Comparison of ENCODE assay signal across 8 cellular contexts in the genomic region with DNA sequence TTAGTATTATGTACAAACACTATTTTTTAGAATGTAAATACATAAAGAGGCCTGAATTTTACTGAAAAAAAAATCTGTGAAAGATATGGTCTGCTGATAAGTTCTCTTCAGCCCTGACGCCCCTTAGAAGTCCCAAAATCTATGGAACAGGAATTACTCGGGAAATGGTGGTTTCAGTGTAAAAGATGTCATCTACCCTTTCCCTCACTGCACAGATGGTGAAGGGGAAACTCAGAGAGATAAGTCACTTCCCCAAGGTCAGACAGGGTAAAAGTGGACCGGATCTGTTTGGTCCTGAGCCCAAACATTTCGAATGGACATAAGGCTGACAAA. TPM values are rescaled to one million over a fixed set of nuclear protein-coding genes. Genes with fewer than 3 reads are reported as not detected.
DNase-seq lines count a peak whose midpoint lies in the region; ATAC-seq and TF ChIP-seq lines count a peak whose summit lies in the region.

No MANE protein-coding gene starts in this region.

- peaks cover 6% of the 10 kb centered on the region; the same call in 1 of the 2 replicates for H3K4me1 ChIP-seq in OCI-LY3 (ENCODE audit: low read length)
- peaks cover 0 to 17% (median 11%) of the 10 kb centered on the region in 4 donors for H3K4me1 ChIP-seq in transverse colon

- ATAC-seq in activated T-cell treated with anti-CD3 and anti-CD28 coated beads, Interleukin-2, amount 50 U/mL, for 72 hours (replicated peaks in 1 of 2): peak in 1 of 2 donors; percentile 44

- H3K4me2 ChIP-seq in OCI-LY3 (ENCODE audit: low read length): peak overlapping the region; percentile 92

- WGBS in transverse colon (ENCODE audit: low coverage in 1 of 2), 2 donors: 3% methylated on average over 4 of the region's 4 CpGs

- H3K4me3 Mint-ChIP-seq in activated T-cell treated with anti-CD3 and anti-CD28 coated beads, Interleukin-2, amount 50 U/mL, for 72 hours: peak overlapping the region; percentile 94 to 95

- TF ChIP-seq EP300 in transverse colon (IDR thresholded peaks at IDR 0.05; ENCODE audit: low read depth): no peak

- in situ Hi-C loops in transverse colon (cut with MboI; ENCODE audit: low pct_ligation_motif_present in 1 of 4, low pct_unique_long_range_greater_than_20kb in 1 of 4, low sequenced_read_pairs in 3 of 4): loop anchor here in 1 of 4 donors (5.0 kb wide), 1 partner anchor 141 kb away; a partner anchor contains a TSS

- H3K27me3 Mint-ChIP-seq in activated T-cell treated with anti-CD3 and anti-CD28 coated beads, Interleukin-2, amount 50 U/mL, for 72 hours (ENCODE audit: low read depth): no peaks in the 10 kb centered on the region

- H3K36me3 Mint-ChIP-seq in activated T-cell treated with anti-CD3 and anti-CD28 coated beads, Interleukin-2, amount 50 U/mL, for 72 hours (ENCODE audit: insufficient read depth in 2 of 2): peaks cover 6 to 14% of the 10 kb centered on the region in 2 donors

- H3K27me3 ChIP-seq in OCI-LY3 (ENCODE audit: low read depth, low read length) (no peaks in the 10 kb centered on the region), transverse colon (no peaks in the 10 kb centered on the region)

- H3K9me3 ChIP-seq in OCI-LY3 (ENCODE audit: insufficient read depth, low read length): no peaks in the 10 kb centered on the region
- no peaks in the 10 kb centered on the region for H3K9me3 ChIP-seq in transverse colon

- no peak for TF ChIP-seq POLR2A in transverse colon (IDR thresholded peaks at IDR 0.05)

- H3K79me2 ChIP-seq in OCI-LY3 (ENCODE audit: low read length): peaks cover 43% of the 10 kb centered on the region

- H3K27ac Mint-ChIP-seq in activated T-cell treated with anti-CD3 and anti-CD28 coated beads, Interleukin-2, amount 50 U/mL, for 72 hours: peak overlapping the region; percentile 76

- H3K27ac ChIP-seq in OCI-LY3 (ENCODE audit: low read length) (no peak overlapping the region), transverse colon (peak overlapping the region in 1 of 4 donors; percentile 21)

- DNase-seq in activated T-cell treated with anti-CD3 and anti-CD28 coated beads, Interleukin-2, amount 50 U/mL, for 72 hours: no peak
- DNase-seq in activated T-cell treated with anti-CD3 and anti-CD28 coated beads for 4 hours: no peak
- DNase-seq in foreskin fibroblast: no peak
- DNase-seq in transverse colon: no peak
- no peak for DNase-seq in NCI-H2196 (lab: John Stamatoyannopoulos, UW; ENCODE audit: unreplicated experiment)
- DNase-seq in stimulated activated CD4-positive, alpha-beta T cell treated with anti-CD3 and anti-CD28 coated beads, Interleukin-4, amount 100 ng/mL, for 4 hours: no peak
- DNase-seq in NCI-H510A treated with DMSO at 0.1 percent for 48 hours (lab: John Stamatoyannopoulos, UW): no peak

- H3K9ac ChIP-seq in OCI-LY3 (ENCODE audit: low read length): peak overlapping the region; percentile 67

- H3K4me3 ChIP-seq in OCI-LY3 (ENCODE audit: low read length) (peak overlapping the region; percentile 92), foreskin fibroblast (ENCODE audit: low read depth in 1 of 2, low read length in 2 of 2) (peak overlapping the region; percentile 68 to 77), transverse colon (peak overlapping the region in 3 of 4 donors; percentile 18 to 58 (median 53))

- intact Hi-C loops in transverse colon (cut with DNase I; ENCODE audit: low total_unique reads): loop anchor here (1.0 kb wide), 1 partner anchor 141 kb away; no protein-coding TSS in a partner anchor

- no peak for TF ChIP-seq CTCF in OCI-LY3 (IDR thresholded peaks at IDR 0.05; ENCODE audit: low read depth, low read length)
- TF ChIP-seq CTCF in foreskin fibroblast (IDR thresholded peaks at IDR 0.05; ENCODE audit: low read depth, low read length): no peak
- TF ChIP-seq CTCF in transverse colon (IDR thresholded peaks at IDR 0.05): no peak

- H3K36me3 ChIP-seq in OCI-LY3 (replicated peaks; ENCODE audit: low read depth, low read length): no peaks in the 10 kb centered on the region
- no peaks in the 10 kb centered on the region for H3K36me3 ChIP-seq in transverse colon

- H3K9me3 Mint-ChIP-seq in activated T-cell treated with anti-CD3 and anti-CD28 coated beads, Interleukin-2, amount 50 U/mL, for 72 hours: no peaks in the 10 kb centered on the region

- no peaks in the 10 kb centered on the region for H4K20me1 ChIP-seq in OCI-LY3 (ENCODE audit: insufficient read depth, low read length)

- H3K4me1 Mint-ChIP-seq in activated T-cell treated with anti-CD3 and anti-CD28 coated beads, Interleukin-2, amount 50 U/mL, for 72 hours (ENCODE audit: low read depth): peaks cover 23% of the 10 kb centered on the region

- peak overlapping the region; percentile 100 for H2AFZ ChIP-seq in OCI-LY3 (ENCODE audit: low read depth, low read length)

RNA-seq across cellular contexts. Expression of a gene that starts 0.5 kb away (rescaled TPM):
- 10 to 100 TPM; 30.6 to 53.2 TPM for total RNA-seq in activated T-cell treated with anti-CD3 and anti-CD28 coated beads, Interleukin-2, amount 50 U/mL, for 72 hours
- total RNA-seq in transverse colon: under 1 TPM; 0.41 to 0.75 (median 0.62) TPM

Comparison
In these comparisons a context has a peak if more than half of its experiments do, and no peak if none do; other contexts are left out.
1. RNA of a gene that starts 0.5 kb away (total RNA-seq): 30.6 to 53.2 TPM in activated T-cell treated with anti-CD3 and anti-CD28 coated beads, Interleukin-2, amount 50 U/mL, for 72 hours; 0.41 to 0.75 TPM in transverse colon; every median in the first group is over 10 times any median in the second.
2. Peak in every context shown above with its lines, with median percentiles within 50 percentile points of each other: H3K4me3 ChIP-seq.